9 cellular contexts compared by ENCODE assay signal in genomic region chr11:47400813-47401279, GRCh38. TPM values are rescaled to one million over a fixed set of nuclear protein-coding genes. Genes with fewer than 3 reads are reported as not detected.
A peak's percentile ranks its signal among the peaks of the same experiment; 100 is the strongest.
DNase-seq lines count a peak whose midpoint lies in the region; ATAC-seq and TF ChIP-seq lines count a peak whose summit lies in the region.
"Had no signal": no experiment of that assay in that cellular context is flagged by ENCODE, and none has a peak within 500 bp of the region (broad histone marks: within the 10 kb centered on the region; RNA-seq: fewer than 3 reads in every experiment).

No MANE protein-coding gene starts in this region.

- H3K9me3 ChIP-seq in upper lobe of right lung, result no peaks in the 10 kb centered on the region

- peaks cover 7% of the 10 kb centered on the region for H3K4me1 ChIP-seq in upper lobe of right lung

- H3K27ac Mint-ChIP-seq in activated naive CD4-positive, alpha-beta T cell treated with anti-CD3 and anti-CD28 coated beads, Interleukin-2, amount 10 ng/mL, durations not matched to agents 7 days and 5 days, result peak overlapping the region; percentile 64
- no peak overlapping the region for H3K27ac Mint-ChIP-seq in activated CD8-positive, alpha-beta T cell treated with anti-CD3 and anti-CD28 coated beads, Interleukin-2, amount 10 ng/mL, durations not matched to agents 7 days and 5 days

- H3K36me3 ChIP-seq in upper lobe of right lung, result no peaks in the 10 kb centered on the region

- intact Hi-C loops in left colon (cut with DNase I, micrococcal nuclease), result no loop called here
- intact Hi-C loops in upper lobe of right lung (cut with DNase I), result no loop called here

- H3K36me3 Mint-ChIP-seq in activated naive CD4-positive, alpha-beta T cell treated with anti-CD3 and anti-CD28 coated beads, Interleukin-2, amount 10 ng/mL, durations not matched to agents 7 days and 5 days, result no peaks in the 10 kb centered on the region
- H3K36me3 Mint-ChIP-seq in activated CD8-positive, alpha-beta T cell treated with anti-CD3 and anti-CD28 coated beads, Interleukin-2, amount 10 ng/mL, durations not matched to agents 7 days and 5 days (ENCODE audit: low read depth), result no peaks in the 10 kb centered on the region

- no peak for TF ChIP-seq CTCF in upper lobe of right lung (IDR thresholded peaks at IDR 0.05)

- CTCF ChIA-PET in activated naive CD4-positive, alpha-beta T cell treated with anti-CD3 and anti-CD28 coated beads, Interleukin-2, amount 10 ng/mL, durations not matched to agents 7 days and 5 days (lab: Charles Lee), result interaction anchor here (1.3 to 2.0 kb wide), 2 partner anchors 11 to 27 kb away, joined by 7 to 8 read pairs; no protein-coding TSS in a partner anchor
- CTCF ChIA-PET in activated CD8-positive, alpha-beta T cell treated with anti-CD3 and anti-CD28 coated beads, Interleukin-2, amount 10 ng/mL, durations not matched to agents 7 days and 5 days (lab: Charles Lee), result interaction anchor here (3.7 to 10.2 kb wide), 2 partner anchors 11 to 28 kb away, joined by 18 to 77 read pairs; no protein-coding TSS in a partner anchor

- H3K4me1 Mint-ChIP-seq in activated naive CD4-positive, alpha-beta T cell treated with anti-CD3 and anti-CD28 coated beads, Interleukin-2, amount 10 ng/mL, durations not matched to agents 7 days and 5 days, result peaks cover 32% of the 10 kb centered on the region
- peaks cover 13% of the 10 kb centered on the region for H3K4me1 Mint-ChIP-seq in activated CD8-positive, alpha-beta T cell treated with anti-CD3 and anti-CD28 coated beads, Interleukin-2, amount 10 ng/mL, durations not matched to agents 7 days and 5 days (ENCODE audit: low read depth)

- peaks cover 8% of the 10 kb centered on the region for H3K27me3 Mint-ChIP-seq in activated naive CD4-positive, alpha-beta T cell treated with anti-CD3 and anti-CD28 coated beads, Interleukin-2, amount 10 ng/mL, durations not matched to agents 7 days and 5 days
- no peaks in the 10 kb centered on the region for H3K27me3 Mint-ChIP-seq in activated CD8-positive, alpha-beta T cell treated with anti-CD3 and anti-CD28 coated beads, Interleukin-2, amount 10 ng/mL, durations not matched to agents 7 days and 5 days (ENCODE audit: low read depth)

- no peaks in the 10 kb centered on the region for H3K27me3 ChIP-seq in upper lobe of right lung

- no peak for DNase-seq in activated naive CD4-positive, alpha-beta T cell treated with anti-CD3 and anti-CD28 coated beads, Interleukin-2, amount 10 ng/mL, durations not matched to agents 7 days and 5 days
- no peak for DNase-seq in activated naive CD4-positive, alpha-beta T cell treated with anti-CD3 and anti-CD28 coated beads, Interleukin-2, amount 50 U/mL, for 16 hours
- no peak for DNase-seq in activated CD8-positive, alpha-beta T cell treated with anti-CD3 and anti-CD28 coated beads, Interleukin-2, amount 10 ng/mL, durations not matched to agents 7 days and 5 days
- DNase-seq in left colon (no peak), upper lobe of right lung (no peak), NCI-H524 treated with DMSO at 0.1 percent for 48 hours (lab: John Stamatoyannopoulos, UW) (no peak)
- no peak for DNase-seq in stimulated activated CD4-positive, alpha-beta T cell treated with anti-CD3 and anti-CD28 coated beads, Interleukin-4, amount 100 ng/mL, for 24 hours

- H3K4me3 Mint-ChIP-seq in activated naive CD4-positive, alpha-beta T cell treated with anti-CD3 and anti-CD28 coated beads, Interleukin-2, amount 10 ng/mL, durations not matched to agents 7 days and 5 days, result peak overlapping the region; percentile 79
- peak overlapping the region; percentile 62 for H3K4me3 Mint-ChIP-seq in activated CD8-positive, alpha-beta T cell treated with anti-CD3 and anti-CD28 coated beads, Interleukin-2, amount 10 ng/mL, durations not matched to agents 7 days and 5 days

- POLR2A ChIA-PET in activated CD8-positive, alpha-beta T cell treated with anti-CD3 and anti-CD28 coated beads, Interleukin-2, amount 10 ng/mL, durations not matched to agents 7 days and 5 days (lab: Charles Lee), result interaction anchor here (1.5 kb wide), 1 partner anchor 9 kb away, joined by 5 read pairs; no protein-coding TSS in a partner anchor

- H3K9me3 Mint-ChIP-seq in activated naive CD4-positive, alpha-beta T cell treated with anti-CD3 and anti-CD28 coated beads, Interleukin-2, amount 10 ng/mL, durations not matched to agents 7 days and 5 days, result no peaks in the 10 kb centered on the region
- H3K9me3 Mint-ChIP-seq in activated CD8-positive, alpha-beta T cell treated with anti-CD3 and anti-CD28 coated beads, Interleukin-2, amount 10 ng/mL, durations not matched to agents 7 days and 5 days (ENCODE audit: insufficient read depth), result no peaks in the 10 kb centered on the region

- H3K27ac ChIP-seq in upper lobe of right lung, result peak overlapping the region; percentile 63

- peak overlapping the region; percentile 56 for H3K4me3 ChIP-seq in upper lobe of right lung

- ATAC-seq in HG03103 (IDR thresholded peaks at IDR 0.05; ENCODE audit: low read depth, unreplicated experiment) (peak; percentile 70), left colon (peak; percentile 44), upper lobe of right lung (peak; percentile 75)
- peak; percentile 6 for ATAC-seq in activated CD8-positive, alpha-beta T cell treated with anti-CD3 and anti-CD28 coated beads, Interleukin-2, amount 10 ng/mL, durations not matched to agents 7 days and 5 days

RNA-seq across cellular contexts. Expression of gene SLC39A13, which starts 7.5 kb away (rescaled TPM):
- total RNA-seq in activated CD8-positive, alpha-beta T cell treated with anti-CD3 and anti-CD28 coated beads, Interleukin-2, amount 10 ng/mL, durations not matched to agents 7 days and 5 days, result 10 to 100 TPM; 19.2 to 20.0 TPM
- total RNA-seq in left colon (10 to 100 TPM; 17.9 to 20.2 TPM), upper lobe of right lung (62.0 TPM)

RNA-seq across cellular contexts. Expression of gene SPI1, which starts 22.5 kb away (rescaled TPM):
- not detected for total RNA-seq in activated CD8-positive, alpha-beta T cell treated with anti-CD3 and anti-CD28 coated beads, Interleukin-2, amount 10 ng/mL, durations not matched to agents 7 days and 5 days
- 10 to 100 TPM in 1 of 2 donors, 1 to 10 TPM in 1; 5.0 to 15.8 TPM for total RNA-seq in left colon
- total RNA-seq in upper lobe of right lung, result 168 TPM

RNA-seq across cellular contexts. Expression of gene PSMC3, which starts 25.4 kb away (rescaled TPM):
- total RNA-seq in activated CD8-positive, alpha-beta T cell treated with anti-CD3 and anti-CD28 coated beads, Interleukin-2, amount 10 ng/mL, durations not matched to agents 7 days and 5 days, result 100 to 1,000 TPM; 179 TPM
- 10 to 100 TPM; 74.8 to 82.5 TPM for total RNA-seq in left colon
- total RNA-seq in upper lobe of right lung, result 79.4 TPM

RNA-seq across cellular contexts. Expression of gene RAPSN, which starts 48.1 kb away (rescaled TPM):
- total RNA-seq in activated CD8-positive, alpha-beta T cell treated with anti-CD3 and anti-CD28 coated beads, Interleukin-2, amount 10 ng/mL, durations not matched to agents 7 days and 5 days, result 1 to 10 TPM in 1 of 2 experiments, under 1 TPM in 1; 0.45 to 1.2 TPM
- total RNA-seq in left colon (under 1 TPM; 0.61 to 0.70 TPM), upper lobe of right lung (0.64 TPM)
- total RNA-seq: subcutaneous adipose tissue had no signal

RNA-seq across cellular contexts. Expression of gene MYBPC3, which starts 48.3 kb away (rescaled TPM):
- total RNA-seq in activated CD8-positive, alpha-beta T cell treated with anti-CD3 and anti-CD28 coated beads, Interleukin-2, amount 10 ng/mL, durations not matched to agents 7 days and 5 days, result not detected
- not detected for total RNA-seq in left colon
- total RNA-seq in upper lobe of right lung, result 0.96 TPM

Comparison
In these comparisons a context has a peak if more than half of its experiments do, and no peak if none do; other contexts are left out.
1. ATAC-seq: peak in every context shown above with its lines; median percentile 75 in upper lobe of right lung; 70 in HG03103; 44 in left colon; 6 in activated CD8-positive, alpha-beta T cell treated with anti-CD3 and anti-CD28 coated beads, Interleukin-2, amount 10 ng/mL, durations not matched to agents 7 days and 5 days.
2. RNA of gene SPI1, which starts 22.5 kb away (total RNA-seq): 168 TPM in upper lobe of right lung (single experiment); 5.0 to 15.8 TPM in left colon and not detected in activated CD8-positive, alpha-beta T cell treated with anti-CD3 and anti-CD28 coated beads, Interleukin-2, amount 10 ng/mL, durations not matched to agents 7 days and 5 days; every median in the first group is over 10 times any median in the second.